21 cellular contexts compared by ENCODE assay signal in the genomic region with DNA sequence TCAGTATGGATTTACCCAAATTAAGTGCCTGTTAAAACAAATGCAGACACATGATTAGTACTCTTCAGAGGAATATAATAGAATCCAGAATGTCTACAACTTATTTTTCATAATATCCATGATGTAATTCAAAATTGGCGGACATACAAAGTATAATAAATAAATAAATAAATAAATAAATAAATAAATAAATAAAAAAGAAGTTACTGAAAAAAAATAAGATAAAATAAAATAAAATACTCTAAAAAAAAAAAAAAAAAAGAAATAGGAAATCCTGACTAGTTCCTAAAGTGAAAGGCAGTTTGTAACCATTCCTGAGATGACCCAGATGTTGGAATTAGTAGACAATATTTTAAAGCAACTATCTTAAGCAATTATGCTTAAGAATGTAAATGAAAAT.
DNase-seq lines count a peak whose midpoint lies in the region; ATAC-seq, FAIRE-seq and TF ChIP-seq lines count a peak whose summit lies in the region.
"Had no signal": no experiment of that assay in that cellular context is flagged by ENCODE, and none has a peak within 500 bp of the region (broad histone marks: within the 10 kb centered on the region; RNA-seq: fewer than 3 reads in every experiment).

No MANE protein-coding gene starts in this region.

- no peaks in the 10 kb centered on the region for H3K27me3 ChIP-seq in Karpas-422 (ENCODE audit: low read length)

- peaks cover 27% of the 10 kb centered on the region for H3K9me3 Mint-ChIP-seq in WTC11
- H3K9me3 Mint-ChIP-seq in stimulated activated memory B cell treated with anti-CD40 and anti-IgM and Interleukin-4, amounts not matched to agents 10 μg/mL and 1 μg/mL and 100 μg/mL, for 72 hours: peaks cover 8% of the 10 kb centered on the region

- H3K9ac ChIP-seq in Karpas-422 (ENCODE audit: low read length): no peak overlapping the region

- no peaks in the 10 kb centered on the region for H3K36me3 ChIP-seq in Karpas-422 (ENCODE audit: insufficient read depth, low read length)
- H3K36me3 ChIP-seq: HAP-1 had no signal

- no peak overlapping the region for H3K27ac Mint-ChIP-seq in WTC11
- H3K27ac Mint-ChIP-seq in stimulated activated memory B cell treated with anti-CD40 and anti-IgM and Interleukin-4, amounts not matched to agents 10 μg/mL and 1 μg/mL and 100 μg/mL, for 72 hours: no peak overlapping the region
- H3K27ac Mint-ChIP-seq: CD4-positive, alpha-beta memory T cell had no signal

- no peak for ATAC-seq in WTC11
- ATAC-seq in stimulated activated memory B cell treated with anti-CD40 and anti-IgM and Interleukin-4, amounts not matched to agents 10 μg/mL and 1 μg/mL and 100 μg/mL, for 72 hours: no peak

- no peaks in the 10 kb centered on the region for H3K9me2 ChIP-seq in Karpas-422 (replicated peaks; ENCODE audit: insufficient read depth, low read length)

- H3K79me2 ChIP-seq in Karpas-422 (ENCODE audit: low read length): no peaks in the 10 kb centered on the region

- no peaks in the 10 kb centered on the region for H3K4me1 ChIP-seq in Karpas-422 (ENCODE audit: low read length)
- H3K4me1 ChIP-seq: Caco-2, HAP-1 had no signal

- no peaks in the 10 kb centered on the region for H3K9me3 ChIP-seq in Karpas-422 (ENCODE audit: low read length)
- H3K9me3 ChIP-seq: Caco-2, HAP-1 had no signal

- no peak overlapping the region for H3K4me3 Mint-ChIP-seq in WTC11
- H3K4me3 Mint-ChIP-seq in stimulated activated memory B cell treated with anti-CD40 and anti-IgM and Interleukin-4, amounts not matched to agents 10 μg/mL and 1 μg/mL and 100 μg/mL, for 72 hours: no peak overlapping the region
- H3K4me3 Mint-ChIP-seq: CD4-positive, alpha-beta memory T cell had no signal

- no peaks in the 10 kb centered on the region; the same call in 1 of the 2 replicates for H3K27me3 Mint-ChIP-seq in WTC11 (ENCODE audit: low read depth)
- H3K27me3 Mint-ChIP-seq in stimulated activated memory B cell treated with anti-CD40 and anti-IgM and Interleukin-4, amounts not matched to agents 10 μg/mL and 1 μg/mL and 100 μg/mL, for 72 hours: peaks cover 10% of the 10 kb centered on the region
- H3K27me3 Mint-ChIP-seq: CD4-positive, alpha-beta memory T cell had no signal

- TF ChIP-seq CTCF in WTC11 (IDR thresholded peaks at IDR 0.05): no peak
- TF ChIP-seq CTCF in GM20000 (IDR thresholded peaks at IDR 0.05; ENCODE audit: extremely low read depth, missing control alignments): no peak

- FAIRE-seq in G401.6 (lab: Jason Lieb, UNC) (peak; percentile 65), islet of Langerhans (lab: Jason Lieb, UNC) (peak; percentile 17)
- FAIRE-seq: D721Med, GM12891, GM18507, H54 had no signal

- H3K4me3 ChIP-seq in Karpas-422 (ENCODE audit: low read length): no peak overlapping the region
- H3K4me3 ChIP-seq: HAP-1 had no signal

- H3K27ac ChIP-seq in Karpas-422 (ENCODE audit: low read length): no peak overlapping the region

- DNase-seq in WTC11 (ENCODE audit: low spot score): no peak
- no peak for DNase-seq in Karpas-422
- DNase-seq in GM20000 (ENCODE audit: low spot score): no peak
- DNase-seq in NOMO-1 treated with DMSO at 0.1 percent for 48 hours (lab: John Stamatoyannopoulos, UW; ENCODE audit: unreplicated experiment): no peak
- DNase-seq: 8988T; C1 segment of cervical spinal cord; Caco-2; CD4-positive, alpha-beta memory T cell; DMS 273 treated with DMSO at 0.1 percent for 48 hours; DMS79; EL; GF-D8; GOT3 had no signal

- POLR2A ChIA-PET in WTC11 (lab: Charles Lee): no interaction called here

- H3K36me3 Mint-ChIP-seq in WTC11: 0 out of 2 replicates have a peak, but pooled peaks cover 11% of the 10 kb centered on the region
- H3K36me3 Mint-ChIP-seq in stimulated activated memory B cell treated with anti-CD40 and anti-IgM and Interleukin-4, amounts not matched to agents 10 μg/mL and 1 μg/mL and 100 μg/mL, for 72 hours: no peaks in the 10 kb centered on the region
- H3K36me3 Mint-ChIP-seq: CD4-positive, alpha-beta memory T cell had no signal

- H4K20me1 ChIP-seq in Karpas-422 (ENCODE audit: insufficient read depth, low read depth, low read length): no peaks in the 10 kb centered on the region

- H2AFZ ChIP-seq in Karpas-422 (ENCODE audit: low read length): no peak overlapping the region

- no peak overlapping the region for H3K4me2 ChIP-seq in Karpas-422 (ENCODE audit: low read depth, low read length, poor library complexity, severe bottlenecking)

- H3K4me1 Mint-ChIP-seq in WTC11: no peaks in the 10 kb centered on the region
- no peaks in the 10 kb centered on the region for H3K4me1 Mint-ChIP-seq in stimulated activated memory B cell treated with anti-CD40 and anti-IgM and Interleukin-4, amounts not matched to agents 10 μg/mL and 1 μg/mL and 100 μg/mL, for 72 hours
- H3K4me1 Mint-ChIP-seq: CD4-positive, alpha-beta memory T cell had no signal

- CTCF ChIA-PET in WTC11 (lab: Charles Lee): no interaction called here

TF ChIP-seq in WTC11, 78 proteins besides CTCF, POLR2A, EP300 and RAD21:
- TF ChIP-seq CREB1 (CRISPR knock-in tag; IDR thresholded peaks at IDR 0.05) (no peak), IRF2 (CRISPR knock-in tag; IDR thresholded peaks at IDR 0.05; ENCODE audit: borderline replicate concordance, low read depth) (no peak), HMGA2 (CRISPR knock-in tag; IDR thresholded peaks at IDR 0.05) (peak; percentile 67; the same call in 1 of the 2 replicates)
